ENCODE assay signal across 1 cellular context in genomic region chr22:49948573-49948957, GRCh38.
TF ChIP-seq lines count a peak whose summit lies in the region.

No MANE protein-coding gene starts in this region.

TF ChIP-seq in IMR-90, 13 proteins besides CTCF, POLR2A, EP300 and RAD21:
- TF ChIP-seq, protein P1, sequence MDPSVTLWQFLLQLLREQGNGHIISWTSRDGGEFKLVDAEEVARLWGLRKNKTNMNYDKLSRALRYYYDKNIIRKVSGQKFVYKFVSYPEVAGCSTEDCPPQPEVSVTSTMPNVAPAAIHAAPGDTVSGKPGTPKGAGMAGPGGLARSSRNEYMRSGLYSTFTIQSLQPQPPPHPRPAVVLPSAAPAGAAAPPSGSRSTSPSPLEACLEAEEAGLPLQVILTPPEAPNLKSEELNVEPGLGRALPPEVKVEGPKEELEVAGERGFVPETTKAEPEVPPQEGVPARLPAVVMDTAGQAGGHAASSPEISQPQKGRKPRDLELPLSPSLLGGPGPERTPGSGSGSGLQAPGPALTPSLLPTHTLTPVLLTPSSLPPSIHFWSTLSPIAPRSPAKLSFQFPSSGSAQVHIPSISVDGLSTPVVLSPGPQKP (IDR thresholded peaks at IDR 0.05; ENCODE audit: borderline replicate concordance, low read depth, low read length): no peak
- no peak for TF ChIP-seq SMC3 (IDR thresholded peaks at IDR 0.05; ENCODE audit: low read depth, low read length)
- TF ChIP-seq, protein P2, sequence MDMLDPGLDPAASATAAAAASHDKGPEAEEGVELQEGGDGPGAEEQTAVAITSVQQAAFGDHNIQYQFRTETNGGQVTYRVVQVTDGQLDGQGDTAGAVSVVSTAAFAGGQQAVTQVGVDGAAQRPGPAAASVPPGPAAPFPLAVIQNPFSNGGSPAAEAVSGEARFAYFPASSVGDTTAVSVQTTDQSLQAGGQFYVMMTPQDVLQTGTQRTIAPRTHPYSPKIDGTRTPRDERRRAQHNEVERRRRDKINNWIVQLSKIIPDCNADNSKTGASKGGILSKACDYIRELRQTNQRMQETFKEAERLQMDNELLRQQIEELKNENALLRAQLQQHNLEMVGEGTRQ (IDR thresholded peaks at IDR 0.05; ENCODE audit: low read depth, low read length): no peak
- no peak for TF ChIP-seq MAFK (IDR thresholded peaks at IDR 0.05; ENCODE audit: low read depth, low read length)
- TF ChIP-seq MAZ (IDR thresholded peaks at IDR 0.05; ENCODE audit: borderline replicate concordance, low read depth, low read length): no peak
- no peak for TF ChIP-seq FOS (IDR thresholded peaks at IDR 0.05; ENCODE audit: low read depth, low read length)
- TF ChIP-seq BHLHE40 (IDR thresholded peaks at IDR 0.05; ENCODE audit: low read depth, low read length): no peak
- TF ChIP-seq RCOR1 (IDR thresholded peaks at IDR 0.05; ENCODE audit: insufficient replicate concordance, low read length): no peak
- TF ChIP-seq NFE2L2 (IDR thresholded peaks at IDR 0.05; ENCODE audit: low read depth, low read length): no peak
- no peak for TF ChIP-seq RFX5 (IDR thresholded peaks at IDR 0.05; ENCODE audit: low read depth, low read length)
- TF ChIP-seq CHD1 (IDR thresholded peaks at IDR 0.05; ENCODE audit: low read depth, low read length): no peak
- no peak for TF ChIP-seq MXI1 (IDR thresholded peaks at IDR 0.05; ENCODE audit: borderline replicate concordance, low read depth, low read length)
- no peak for TF ChIP-seq CEBPB (IDR thresholded peaks at IDR 0.05; ENCODE audit: low read depth, low read length)
